Comparison of ENCODE assay signal across 30 cellular contexts in the genomic region with DNA sequence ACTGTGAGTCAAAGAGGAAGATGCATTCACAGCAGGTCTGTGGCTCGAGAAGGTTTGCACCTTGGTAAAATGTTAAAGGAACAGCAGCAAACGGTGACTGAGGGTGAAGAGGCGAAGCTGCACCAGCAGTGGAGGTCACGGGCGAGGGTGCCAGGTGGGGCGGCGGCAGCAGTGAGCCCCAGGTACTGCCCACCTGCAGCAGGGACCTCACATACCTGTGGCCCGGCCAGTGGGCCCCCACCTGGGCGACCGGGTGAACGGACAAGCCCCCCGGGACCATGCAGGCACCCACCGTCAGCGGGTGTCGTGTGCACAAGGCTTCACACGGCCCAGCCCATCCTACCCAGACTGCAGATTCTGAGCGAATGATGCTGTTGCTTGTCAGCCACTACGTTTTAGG. TPM values are rescaled to one million over a fixed set of nuclear protein-coding genes. Genes with fewer than 3 reads are reported as not detected.
DNase-seq lines count a peak whose midpoint lies in the region; ATAC-seq, FAIRE-seq and TF ChIP-seq lines count a peak whose summit lies in the region.
"Had no signal": no experiment of that assay in that cellular context is flagged by ENCODE, and none has a peak within 500 bp of the region (broad histone marks: within the 10 kb centered on the region; RNA-seq: fewer than 3 reads in every experiment).

No MANE protein-coding gene starts in this region.

- TF ChIP-seq CTCF in upper lobe of right lung (IDR thresholded peaks at IDR 0.05), result no peak

- ATAC-seq in left lobe of liver (no peak), upper lobe of right lung (no peak), right cardiac atrium (no peak), HG03378 (IDR thresholded peaks at IDR 0.05; ENCODE audit: unreplicated experiment) (no peak)
- ATAC-seq: A549, GM12878, K562 had no signal

- DNase-seq in H7 (peak; percentile 52), left lobe of liver (ENCODE audit: low spot score) (peak; percentile 22), posterior vena cava (ENCODE audit: low spot score) (peak; percentile 65), upper lobe of right lung (peak; percentile 58), right cardiac atrium (no peak), H54 (ENCODE audit: insufficient read length, low spot score) (no peak)
- DNase-seq: AML-193; CD4-positive, alpha-beta memory T cell; COR-L47; Kasumi-1; NCI-H1092 treated with DMSO at 0.1 percent for 48 hours; NCI-H1436; NCI-H187; NCI-H2081 treated with DMSO at 0.1 percent for 48 hours; NCI-H2171; NCI-H226; NCI-H510A; NCI-H69; OCI-M1; SK-N-SH had no signal

- H3K4me1 ChIP-seq in upper lobe of right lung, result no peaks in the 10 kb centered on the region
- no peaks in the 10 kb centered on the region for H3K4me1 ChIP-seq in right cardiac atrium (ENCODE audit: control insufficient read depth, insufficient read depth, low read length)
- H3K4me1 ChIP-seq: A549; BLaER1 treated with 17β-estradiol and CSF1 and Interleukin-3, amounts not matched to agents 10 nM and 100 nM had no signal

- H3K4me3 ChIP-seq in H7 (ENCODE audit: insufficient read depth, low read depth, low read length) (no peak overlapping the region), upper lobe of right lung (no peak overlapping the region), right cardiac atrium (ENCODE audit: low read length) (no peak overlapping the region)
- H3K4me3 ChIP-seq: A549; BLaER1 treated with 17β-estradiol and CSF1 and Interleukin-3, amounts not matched to agents 10 nM and 100 nM; GM12878; K562 had no signal

- H3K36me3 ChIP-seq in H7 (replicated peaks; ENCODE audit: control insufficient read depth, insufficient read depth, low read length), result no peaks in the 10 kb centered on the region
- H3K36me3 ChIP-seq in upper lobe of right lung, result no peaks in the 10 kb centered on the region
- H3K36me3 ChIP-seq: BLaER1 treated with 17β-estradiol and CSF1 and Interleukin-3, amounts not matched to agents 10 nM and 100 nM had no signal

- H3K9me3 ChIP-seq in upper lobe of right lung (peaks cover 1% of the 10 kb centered on the region), right cardiac atrium (ENCODE audit: control insufficient read depth, low read length) (no peaks in the 10 kb centered on the region)
- H3K9me3 ChIP-seq: A549, SK-N-SH had no signal

- no peak for TF ChIP-seq POLR2A in H54 (IDR thresholded peaks at IDR 0.05; ENCODE audit: low read depth, low read length)

- 75% methylated on average over 18 of the region's 18 CpGs for WGBS in right cardiac atrium

- FAIRE-seq in H54 (lab: Jason Lieb, UNC), result no peak
- FAIRE-seq: A549, G401.6, GM12878, K562, RCC 7860 had no signal

- intact Hi-C loops in posterior vena cava (cut with DNase I) (no loop called here), upper lobe of right lung (cut with DNase I) (no loop called here), right cardiac atrium (cut with DNase I) (no loop called here)

- no peak overlapping the region for H3K27ac ChIP-seq in upper lobe of right lung
- H3K27ac ChIP-seq in right cardiac atrium (ENCODE audit: low read length), result no peak overlapping the region
- H3K27ac ChIP-seq: A549; BLaER1 treated with 17β-estradiol and CSF1 and Interleukin-3, amounts not matched to agents 10 nM and 100 nM had no signal

- H3K27me3 ChIP-seq in H7 (ENCODE audit: control insufficient read depth, insufficient read depth, low read length) (no peaks in the 10 kb centered on the region), upper lobe of right lung (peaks cover 15% of the 10 kb centered on the region), right cardiac atrium (ENCODE audit: control insufficient read depth, insufficient read depth) (no peaks in the 10 kb centered on the region)

RNA-seq across cellular contexts. Expression of gene KCNG2, which starts 23.6 kb away (rescaled TPM):
- total RNA-seq in H7 (2014; rRNA removed; shearing (Covaris generic)), result 0.14 and 0.18 TPM in 2 replicates
- total RNA-seq in left lobe of liver, result not detected
- under 1 TPM; 0.38 to 0.56 TPM for total RNA-seq in posterior vena cava
- total RNA-seq in upper lobe of right lung, result 0.46 TPM
- under 1 TPM in 2 of 4 donors, not detected in 2; 0.15 to 0.37 TPM for total RNA-seq in right cardiac atrium
- not detected for polyA plus RNA-seq in right cardiac atrium
- total RNA-seq: CD4-positive, alpha-beta memory T cell; H4; HT1080; K562; M059J had no signal
- polyA plus RNA-seq: A549; CD4-positive, alpha-beta memory T cell; K562; SK-N-SH had no signal

Comparison
In these comparisons a context has a peak if more than half of its experiments do, and no peak if none do; other contexts are left out.
1. DNase-seq: peak in H7 (single experiment), left lobe of liver (single experiment), posterior vena cava (single experiment) and upper lobe of right lung (single experiment); none in right cardiac atrium (0 of 3) and H54 (single experiment).